11 cellular contexts compared by ENCODE assay signal in genomic region chr7:5452937-5453540, GRCh38. TPM values are rescaled to one million over a fixed set of nuclear protein-coding genes. Genes with fewer than 3 reads are reported as not detected.
DNase-seq lines count a peak whose midpoint lies in the region; ATAC-seq, FAIRE-seq and TF ChIP-seq lines count a peak whose summit lies in the region.
"Had no signal": no experiment of that assay in that cellular context is flagged by ENCODE, and none has a peak within 500 bp of the region (broad histone marks: within the 10 kb centered on the region; RNA-seq: fewer than 3 reads in every experiment).

No MANE protein-coding gene starts in this region.

- no peak for TF ChIP-seq EP300 in Ishikawa (IDR thresholded peaks at IDR 0.05; ENCODE audit: borderline replicate concordance)

- TF ChIP-seq RAD21 in Ishikawa (IDR thresholded peaks at IDR 0.05; ENCODE audit: low read depth) = no peak

- TF ChIP-seq CTCF in astrocyte (IDR thresholded peaks at IDR 0.05; ENCODE audit: insufficient read depth, low read depth, low read length) = no peak

- H3K36me3 ChIP-seq in astrocyte (ENCODE audit: insufficient read depth, low read length) = no peaks in the 10 kb centered on the region

- H3K27me3 Mint-ChIP-seq in astrocyte (ENCODE audit: low read depth, unreplicated experiment) = peaks cover 12% of the 10 kb centered on the region

- H3K4me3 Mint-ChIP-seq in astrocyte (ENCODE audit: unreplicated experiment) = no peak overlapping the region
- H3K4me3 Mint-ChIP-seq: stimulated activated naive B cell treated with anti-CD40 and anti-IgM and Interleukin-4, amounts not matched to agents 10 μg/mL and 1 μg/mL and 100 μg/mL, for 72 hours had no signal

- H3K4me3 ChIP-seq in astrocyte (ENCODE audit: insufficient read depth, low read depth, low read length) = no peak overlapping the region

- H3K4me2 ChIP-seq in astrocyte (ENCODE audit: low read length) = no peak overlapping the region

- H3K4me1 ChIP-seq in astrocyte (ENCODE audit: insufficient read depth, low read length) = peaks cover 3% of the 10 kb centered on the region

- no peak for ATAC-seq in GM19023 (IDR thresholded peaks at IDR 0.05; ENCODE audit: unreplicated experiment)
- ATAC-seq: stimulated activated naive B cell treated with anti-CD40 and anti-IgM and Interleukin-4, amounts not matched to agents 10 μg/mL and 1 μg/mL and 100 μg/mL, for 72 hours had no signal

- peaks cover 3% of the 10 kb centered on the region for H3K9me3 Mint-ChIP-seq in astrocyte (ENCODE audit: unreplicated experiment)

- H4K20me1 ChIP-seq in astrocyte (ENCODE audit: insufficient read depth, low read length) = peaks cover 7% of the 10 kb centered on the region

- peaks cover 3% of the 10 kb centered on the region for H3K36me3 Mint-ChIP-seq in astrocyte (ENCODE audit: low read depth, unreplicated experiment)

- no peak overlapping the region for H3K27ac Mint-ChIP-seq in astrocyte (ENCODE audit: unreplicated experiment)
- H3K27ac Mint-ChIP-seq: stimulated activated naive B cell treated with anti-CD40 and anti-IgM and Interleukin-4, amounts not matched to agents 10 μg/mL and 1 μg/mL and 100 μg/mL, for 72 hours had no signal

- no peaks in the 10 kb centered on the region for H3K27me3 ChIP-seq in astrocyte (ENCODE audit: insufficient read depth, low read length)

- H3K79me2 ChIP-seq in astrocyte (ENCODE audit: insufficient read depth, low read length) = no peaks in the 10 kb centered on the region

- peak; percentile 87 for DNase-seq in D341Med (ENCODE audit: low spot score)
- DNase-seq in astrocyte (ENCODE audit: low read depth) = peak; percentile 52
- peak; percentile 70 for DNase-seq in iris pigment epithelial cell (ENCODE audit: low read depth)
- DNase-seq in activated naive CD4-positive, alpha-beta T cell treated with anti-CD3 and anti-CD28 coated beads, Interleukin-2, amount 50 U/mL, for 16 hours = no peak
- DNase-seq in inferior parietal cortex (ENCODE audit: extremely low spot score) = no peak
- no peak for DNase-seq in SHP77 treated with DMSO at 0.1 percent for 48 hours (lab: John Stamatoyannopoulos, UW)
- DNase-seq: stimulated activated naive B cell treated with anti-CD40 and anti-IgM and Interleukin-4, amounts not matched to agents 10 μg/mL and 1 μg/mL and 100 μg/mL, for 72 hours had no signal

- no peak overlapping the region for H2AFZ ChIP-seq in astrocyte (ENCODE audit: low read depth, low read length)

- no peak overlapping the region for H3K27ac ChIP-seq in astrocyte (ENCODE audit: low read depth, low read length)

- H3K4me1 Mint-ChIP-seq in astrocyte (ENCODE audit: low read depth, unreplicated experiment) = peaks cover 12% of the 10 kb centered on the region

- no peak for FAIRE-seq in astrocyte (lab: Jason Lieb, UNC)
- FAIRE-seq: keratinocyte, small intestine had no signal

- no peaks in the 10 kb centered on the region for H3K9me3 ChIP-seq in astrocyte (ENCODE audit: insufficient read depth, low read depth, low read length)

- H3K9ac ChIP-seq in astrocyte (ENCODE audit: low read length) = no peak overlapping the region

TF ChIP-seq in Ishikawa, 13 proteins besides CTCF, POLR2A, EP300 and RAD21:
- TF ChIP-seq CEBPB (IDR thresholded peaks at IDR 0.05) = no peak
- no peak for TF ChIP-seq TCF12 (IDR thresholded peaks at IDR 0.05; ENCODE audit: low read depth)
- TF ChIP-seq MAX (IDR thresholded peaks at IDR 0.05) = no peak
- peak; percentile 58; the same call in 1 of the 2 replicates for TF ChIP-seq CREB1 (IDR thresholded peaks at IDR 0.05; ENCODE audit: low read depth)
- no peak for TF ChIP-seq YY1 (IDR thresholded peaks at IDR 0.05; ENCODE audit: low read depth)
- TF ChIP-seq, protein P1, sequence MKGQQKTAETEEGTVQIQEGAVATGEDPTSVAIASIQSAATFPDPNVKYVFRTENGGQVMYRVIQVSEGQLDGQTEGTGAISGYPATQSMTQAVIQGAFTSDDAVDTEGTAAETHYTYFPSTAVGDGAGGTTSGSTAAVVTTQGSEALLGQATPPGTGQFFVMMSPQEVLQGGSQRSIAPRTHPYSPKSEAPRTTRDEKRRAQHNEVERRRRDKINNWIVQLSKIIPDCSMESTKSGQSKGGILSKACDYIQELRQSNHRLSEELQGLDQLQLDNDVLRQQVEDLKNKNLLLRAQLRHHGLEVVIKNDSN (IDR thresholded peaks at IDR 0.05) = no peak

RNA-seq across cellular contexts. Expression of gene TNRC18, which starts 29.4 kb away (rescaled TPM):
- 77.8 and 84.3 TPM in 2 replicates for total RNA-seq in astrocyte

Comparison
In these comparisons a context has a peak if more than half of its experiments do, and no peak if none do; other contexts are left out.
1. DNase-seq: peak in D341Med (single experiment), astrocyte (single experiment) and iris pigment epithelial cell (single experiment); none in activated naive CD4-positive, alpha-beta T cell treated with anti-CD3 and anti-CD28 coated beads, Interleukin-2, amount 50 U/mL, for 16 hours (single experiment), inferior parietal cortex (single experiment) and SHP77 treated with DMSO at 0.1 percent for 48 hours (single experiment).